1 cellular context compared by ENCODE assay signal in genomic region chr2:41959760-41960159, GRCh38.
TF ChIP-seq lines count a peak whose summit lies in the region.

No MANE protein-coding gene starts in this region.

TF ChIP-seq in GM23338, 12 proteins besides CTCF, POLR2A, EP300 and RAD21 (continued from another document):
- TF ChIP-seq ZNF462 (CRISPR knock-in tag; IDR thresholded peaks at IDR 0.05) (no peak), CREB1 (CRISPR knock-in tag; IDR thresholded peaks at IDR 0.05; ENCODE audit: low read depth) (no peak), REST (IDR thresholded peaks at IDR 0.05; ENCODE audit: unreplicated experiment) (no peak), ZNF331 (CRISPR knock-in tag; IDR thresholded peaks at IDR 0.05; ENCODE audit: low read depth) (no peak)
TF ChIP-seq in GM23338: peak in this region for 0.
